13 cellular contexts compared by ENCODE assay signal in genomic region chr2:215979615-215980014, GRCh38. TPM values are rescaled to one million over a fixed set of nuclear protein-coding genes. Genes with fewer than 3 reads are reported as not detected.
DNase-seq lines count a peak whose midpoint lies in the region; ATAC-seq and TF ChIP-seq lines count a peak whose summit lies in the region.
"Had no signal": no experiment of that assay in that cellular context is flagged by ENCODE, and none has a peak within 500 bp of the region (broad histone marks: within the 10 kb centered on the region; RNA-seq: fewer than 3 reads in every experiment).

No MANE protein-coding gene starts in this region.

- H3K27ac ChIP-seq in mesenchymal stem cell (ENCODE audit: low read length, poor library complexity, severe bottlenecking) (no peak overlapping the region), tibial nerve (no peak overlapping the region)
- H3K27ac ChIP-seq: foreskin keratinocyte, prostate gland had no signal

- no peak overlapping the region for H2AK5ac ChIP-seq in mesenchymal stem cell (ENCODE audit: low read length, severe bottlenecking)

- no peak overlapping the region for H2BK5ac ChIP-seq in mesenchymal stem cell (ENCODE audit: low read depth, low read length, poor library complexity, severe bottlenecking)

- H3K23ac ChIP-seq in mesenchymal stem cell (ENCODE audit: low read length in 2 of 2) = no peak overlapping the region

- no peak overlapping the region for H3K9ac ChIP-seq in mesenchymal stem cell (ENCODE audit: low read length)

- no peak overlapping the region for H2BK12ac ChIP-seq in mesenchymal stem cell (ENCODE audit: low read length in 2 of 2)

- no peak overlapping the region for H3K27ac Mint-ChIP-seq in activated CD4-positive, alpha-beta T cell treated with anti-CD3 and anti-CD28 coated beads, Interleukin-2, amount 10 ng/mL, durations not matched to agents 24 days and 14 days
- H3K27ac Mint-ChIP-seq: activated T-helper 1 cell treated with anti-CD3 and anti-CD28 coated beads, Interleukin-12 subunit alpha, Interleukin-12 subunit beta, Interleukin-2, Interleukin-4 antibody, amounts not matched to agents 30 ng/mL and 10 ng/mL and 1 ng/mL, durations not matched to agents 14 hours and 24 hours and 36 hours had no signal

- WGBS in mesenchymal stem cell = 60% methylated on average over 2 of the region's 2 CpGs
- 73 to 81% methylated on average over 2 of the region's 2 CpGs for WGBS in tibial nerve, 2 donors

- H3K9me3 Mint-ChIP-seq in activated CD4-positive, alpha-beta T cell treated with anti-CD3 and anti-CD28 coated beads, Interleukin-2, amount 10 ng/mL, durations not matched to agents 24 days and 14 days = peaks cover 5% of the 10 kb centered on the region

- TF ChIP-seq CTCF in tibial nerve (IDR thresholded peaks at IDR 0.05) = no peak

- H3K4me1 ChIP-seq in mesenchymal stem cell (ENCODE audit: control insufficient read depth, insufficient read depth, low read depth, low read length) (no peaks in the 10 kb centered on the region), tibial nerve (no peaks in the 10 kb centered on the region)
- H3K4me1 ChIP-seq: prostate gland had no signal

- H3K79me1 ChIP-seq in mesenchymal stem cell (replicated peaks; ENCODE audit: low read length, poor library complexity, severe bottlenecking) = no peaks in the 10 kb centered on the region

- H3K27me3 ChIP-seq in mesenchymal stem cell (ENCODE audit: control insufficient read depth in 1 of 2, insufficient read depth in 1 of 2, low read length in 2 of 2) (peaks cover 0 to 4% of the 10 kb centered on the region in 2 experiments), tibial nerve (no peaks in the 10 kb centered on the region)
- H3K27me3 ChIP-seq: foreskin keratinocyte had no signal

- no peaks in the 10 kb centered on the region for H3K27me3 Mint-ChIP-seq in activated CD4-positive, alpha-beta T cell treated with anti-CD3 and anti-CD28 coated beads, Interleukin-2, amount 10 ng/mL, durations not matched to agents 24 days and 14 days

- H3K4ac ChIP-seq in mesenchymal stem cell (ENCODE audit: low read depth in 1 of 2, low read length in 2 of 2) = no peak overlapping the region

- intact Hi-C loops in activated CD4-positive, alpha-beta T cell treated with anti-CD3 and anti-CD28 coated beads, Interleukin-2, amount 10 ng/mL, durations not matched to agents 24 days and 14 days (cut with micrococcal nuclease) = loop anchor here (1.0 kb wide), 1 partner anchor 9 kb away; no protein-coding TSS in a partner anchor

- no peak overlapping the region for H4K91ac ChIP-seq in mesenchymal stem cell (ENCODE audit: low read length)

- H2AFZ ChIP-seq in mesenchymal stem cell (ENCODE audit: low read depth, low read length) = no peak overlapping the region

- no peak overlapping the region for H3K4me2 ChIP-seq in mesenchymal stem cell (ENCODE audit: low read length, poor library complexity, severe bottlenecking)

- no peak overlapping the region for H2BK15ac ChIP-seq in mesenchymal stem cell (ENCODE audit: low read depth, poor library complexity, severe bottlenecking)

- H3K4me3 Mint-ChIP-seq in activated CD4-positive, alpha-beta T cell treated with anti-CD3 and anti-CD28 coated beads, Interleukin-2, amount 10 ng/mL, durations not matched to agents 24 days and 14 days = no peak overlapping the region
- H3K4me3 Mint-ChIP-seq: activated T-helper 1 cell treated with anti-CD3 and anti-CD28 coated beads, Interleukin-12 subunit alpha, Interleukin-12 subunit beta, Interleukin-2, Interleukin-4 antibody, amounts not matched to agents 30 ng/mL and 10 ng/mL and 1 ng/mL, durations not matched to agents 14 hours and 24 hours and 36 hours had no signal

- ATAC-seq in GM21619 (IDR thresholded peaks at IDR 0.05; ENCODE audit: unreplicated experiment) (peak; percentile 52), HG03469 (IDR thresholded peaks at IDR 0.05; ENCODE audit: unreplicated experiment) (peak; percentile 58)
- ATAC-seq: foreskin keratinocyte had no signal

- no peak overlapping the region for H4K8ac ChIP-seq in mesenchymal stem cell (ENCODE audit: low read length)

- peak; percentile 68 for DNase-seq in activated CD4-positive, alpha-beta T cell treated with anti-CD3 and anti-CD28 coated beads, Interleukin-2, amount 10 ng/mL, durations not matched to agents 24 days and 14 days
- DNase-seq in activated CD4-positive, alpha-beta T cell treated with anti-CD3 and anti-CD28 coated beads, Interleukin-2, amount 50 U/mL, for 1 hour = no peak
- DNase-seq in mesenchymal stem cell (peak; percentile 50), A172 (ENCODE audit: low spot score) (no peak), NCI-H1417 treated with DMSO at 0.1 percent for 48 hours (lab: John Stamatoyannopoulos, UW) (no peak), tibial nerve (ENCODE audit: low spot score in 2 of 2) (no peak)
- DNase-seq: foreskin keratinocyte, Karpas-422, NCI-H69 had no signal

- H3K14ac ChIP-seq in mesenchymal stem cell (ENCODE audit: low read length in 2 of 2) = no peak overlapping the region

- H2BK120ac ChIP-seq in mesenchymal stem cell (ENCODE audit: low read depth, low read length) = no peak overlapping the region

- peaks cover 30% of the 10 kb centered on the region for H3K4me1 Mint-ChIP-seq in activated CD4-positive, alpha-beta T cell treated with anti-CD3 and anti-CD28 coated beads, Interleukin-2, amount 10 ng/mL, durations not matched to agents 24 days and 14 days

- TF ChIP-seq POLR2A in tibial nerve (IDR thresholded peaks at IDR 0.05) = no peak

- TF ChIP-seq EP300 in tibial nerve (IDR thresholded peaks at IDR 0.05) = no peak

- H3K36me3 ChIP-seq in mesenchymal stem cell (ENCODE audit: control insufficient read depth in 1 of 2, insufficient read depth in 2 of 2, low read depth in 1 of 2, low read length in 2 of 2) (no peaks in the 10 kb centered on the region), tibial nerve (no peaks in the 10 kb centered on the region)
- H3K36me3 ChIP-seq: prostate gland had no signal

- H3K36me3 Mint-ChIP-seq in activated CD4-positive, alpha-beta T cell treated with anti-CD3 and anti-CD28 coated beads, Interleukin-2, amount 10 ng/mL, durations not matched to agents 24 days and 14 days (ENCODE audit: low read depth) = peaks cover 9% of the 10 kb centered on the region

- H3K9me3 ChIP-seq in mesenchymal stem cell (ENCODE audit: control insufficient read depth, low read length) = no peaks in the 10 kb centered on the region
- H3K9me3 ChIP-seq in tibial nerve = no peaks in the 10 kb centered on the region
- H3K9me3 ChIP-seq: prostate gland had no signal

- H3K4me3 ChIP-seq in mesenchymal stem cell (ENCODE audit: insufficient read depth in 1 of 2, low read depth in 1 of 2, low read length in 2 of 2) (no peak overlapping the region), tibial nerve (no peak overlapping the region)
- H3K4me3 ChIP-seq: prostate gland had no signal

- H3K18ac ChIP-seq in mesenchymal stem cell (ENCODE audit: low read depth in 1 of 2, low read length in 2 of 2) = no peak overlapping the region

RNA-seq across cellular contexts. Expression of gene MREG, which starts 33.7 kb away (rescaled TPM):
- total RNA-seq in activated CD4-positive, alpha-beta T cell treated with anti-CD3 and anti-CD28 coated beads, Interleukin-2, amount 10 ng/mL, durations not matched to agents 24 days and 14 days = 10.6 and 10.9 TPM in 2 replicates
- 1.2 TPM for polyA plus RNA-seq in mesenchymal stem cell (2013, experiment 1 of 2)
- polyA plus RNA-seq in mesenchymal stem cell (2013, experiment 2 of 2) = 1.3 TPM
- total RNA-seq in A172 (2014; rRNA removed; shearing (Covaris generic)) = 8.9 and 14.1 TPM in 2 replicates
- 10 to 100 TPM in 1 of 4 donors, 1 to 10 TPM in 3; 2.9 to 14.6 (median 3.6) TPM for total RNA-seq in tibial nerve

Comparison
In these comparisons a context has a peak if more than half of its experiments do, and no peak if none do; other contexts are left out.
1. DNase-seq: peak in activated CD4-positive, alpha-beta T cell treated with anti-CD3 and anti-CD28 coated beads, Interleukin-2, amount 10 ng/mL, durations not matched to agents 24 days and 14 days (single experiment) and mesenchymal stem cell (single experiment); none in activated CD4-positive, alpha-beta T cell treated with anti-CD3 and anti-CD28 coated beads, Interleukin-2, amount 50 U/mL, for 1 hour (single experiment), A172 (single experiment), NCI-H1417 treated with DMSO at 0.1 percent for 48 hours (single experiment) and tibial nerve (0 of 2).